ENCODE assay signal across 15 cellular contexts in genomic region chr10:117936136-117936535, GRCh38.
A peak's percentile ranks its signal among the peaks of the same experiment; 100 is the strongest.
DNase-seq lines count a peak whose midpoint lies in the region; ATAC-seq, FAIRE-seq and TF ChIP-seq lines count a peak whose summit lies in the region.
"Had no signal": no experiment of that assay in that cellular context is flagged by ENCODE, and none has a peak within 500 bp of the region (broad histone marks: within the 10 kb centered on the region; RNA-seq: fewer than 3 reads in every experiment).

No MANE protein-coding gene starts in this region.

- H3K36me3 ChIP-seq in osteoblast (ENCODE audit: insufficient read depth, low read length): no peaks in the 10 kb centered on the region

- H3K4me3 ChIP-seq in fibroblast of villous mesenchyme (ENCODE audit: low read depth, low read length) (no peak overlapping the region), osteoblast (ENCODE audit: insufficient read depth, low read length) (no peak overlapping the region)
- H3K4me3 ChIP-seq: GM12878, skin epidermis had no signal

- H3K4me1 ChIP-seq in osteoblast (ENCODE audit: insufficient read depth, low read length): peaks cover 10% of the 10 kb centered on the region

- TF ChIP-seq POLR2A in H54 (IDR thresholded peaks at IDR 0.05; ENCODE audit: low read depth, low read length): no peak

- DNase-seq in ELF-1 (ENCODE audit: low read depth, low spot score) (peak; percentile 5), NCI-H1436 treated with DMSO at 0.1 percent for 48 hours (lab: John Stamatoyannopoulos, UW) (peak; percentile 7), fibroblast of villous mesenchyme (ENCODE audit: low read depth) (peak; percentile 83), osteoblast (ENCODE audit: insufficient read length, low spot score, missing footprints) (no peak), NCI-H128 (lab: John Stamatoyannopoulos, UW; ENCODE audit: unreplicated experiment) (no peak), H54 (ENCODE audit: insufficient read length, low spot score) (no peak), retina (no peak)
- DNase-seq: activated CD4-positive, alpha-beta T cell treated with anti-CD3 and anti-CD28 coated beads for 48 hours; activated gamma-delta T cell; COR-L47; cortex of kidney; NCI-H526 had no signal

- TF ChIP-seq CTCF in fibroblast of villous mesenchyme (IDR thresholded peaks at IDR 0.05; ENCODE audit: insufficient read depth, low read depth, low read length) (no peak), osteoblast (IDR thresholded peaks at IDR 0.05; ENCODE audit: extremely low read depth, low read depth, low read length) (no peak)

- FAIRE-seq in H54 (lab: Jason Lieb, UNC): no peak
- FAIRE-seq: GM12878 had no signal

- no peaks in the 10 kb centered on the region for H3K9me3 ChIP-seq in osteoblast (ENCODE audit: low read depth, low read length)

- no peaks in the 10 kb centered on the region for H4K20me1 ChIP-seq in osteoblast (ENCODE audit: insufficient read depth, low read length)

- H3K27ac ChIP-seq in osteoblast (ENCODE audit: low read depth, low read length): peak overlapping the region; percentile 68

- peak overlapping the region; percentile 93 for H2AFZ ChIP-seq in osteoblast (ENCODE audit: low read length)

- no peaks in the 10 kb centered on the region for H3K27me3 ChIP-seq in osteoblast (ENCODE audit: insufficient read depth, low read length)

- no peak for ATAC-seq in HG02884 (IDR thresholded peaks at IDR 0.05; ENCODE audit: unreplicated experiment)
- ATAC-seq: GM12878 had no signal

- H3K4me2 ChIP-seq in osteoblast (ENCODE audit: insufficient read depth, low read length): peak overlapping the region; percentile 46

- H3K79me2 ChIP-seq in osteoblast (ENCODE audit: insufficient read depth, low read length): no peaks in the 10 kb centered on the region

Comparison
In these comparisons a context has a peak if more than half of its experiments do, and no peak if none do; other contexts are left out.
1. DNase-seq: peak in ELF-1 (single experiment), NCI-H1436 treated with DMSO at 0.1 percent for 48 hours (single experiment) and fibroblast of villous mesenchyme (single experiment); none in osteoblast (single experiment), NCI-H128 (single experiment), H54 (single experiment) and retina (single experiment).